In the genomic region with DNA sequence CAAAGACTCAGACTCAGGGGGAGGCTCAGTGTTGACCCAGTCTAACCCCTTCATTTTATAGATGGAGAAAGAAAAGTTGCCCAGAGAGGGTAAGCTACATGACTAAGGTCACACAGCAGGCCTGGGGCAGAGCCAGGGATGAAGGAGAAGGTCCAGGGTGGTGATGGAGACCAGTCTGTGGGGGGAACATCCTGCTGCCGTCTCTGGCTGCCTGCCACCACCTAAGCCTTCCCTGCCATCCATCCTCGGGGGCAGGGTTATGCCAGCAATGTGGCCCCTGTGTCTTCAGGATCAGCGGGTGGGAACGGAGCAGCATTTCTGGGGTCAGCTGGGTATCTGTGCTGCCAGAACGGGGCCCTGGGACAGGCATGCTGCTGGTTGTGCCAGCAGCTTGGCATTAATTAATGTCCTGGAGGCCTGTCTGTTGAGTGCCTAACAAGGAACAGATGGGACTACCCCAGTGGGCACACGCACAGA, we compare ENCODE assay signal across 15 cellular contexts. TPM values are rescaled to one million over a fixed set of nuclear protein-coding genes. Genes with fewer than 3 reads are reported as not detected.
DNase-seq lines count a peak whose midpoint lies in the region; FAIRE-seq and TF ChIP-seq lines count a peak whose summit lies in the region.
"Had no signal": no experiment of that assay in that cellular context is flagged by ENCODE, and none has a peak within 500 bp of the region (broad histone marks: within the 10 kb centered on the region; RNA-seq: fewer than 3 reads in every experiment).

No MANE protein-coding gene starts in this region.

- peak overlapping the region; percentile 65 for H4K91ac ChIP-seq in trophoblast cell (ENCODE audit: low read depth, low read length)

- CTCF ChIA-PET in Caco-2 (lab: Charles Lee) (interaction anchor here (0.6 to 2.1 kb wide), 5 partner anchors 18 to 313 kb away, joined by 3 to 23 read pairs (median 7); a partner anchor contains a TSS), HEK293T (lab: Yijun Ruan, JAX) (interaction anchor here (0.8 kb wide), 1 partner anchor 39 kb away, joined by 4 read pairs; no protein-coding TSS in a partner anchor)

- H3K9me3 Mint-ChIP-seq in Caco-2 (ENCODE audit: unreplicated experiment): no peaks in the 10 kb centered on the region
- H3K9me3 Mint-ChIP-seq: activated T-cell treated with anti-CD3 and anti-CD28 coated beads, Interleukin-2, amount 50 U/mL, for 24 hours; stimulated activated naive CD8-positive, alpha-beta T cell treated with anti-CD3 and anti-CD28 coated beads, Interleukin-15, amount 100 ng/mL, for 72 hours had no signal

- no peak overlapping the region for H3K23ac ChIP-seq in trophoblast cell (ENCODE audit: low read length)

- TF ChIP-seq CTCF in Caco-2 (IDR thresholded peaks at IDR 0.05; ENCODE audit: insufficient read depth in 1 of 2, low read depth in 1 of 2, low read length in 1 of 2, severe bottlenecking in 1 of 2, unreplicated experiment in 1 of 2) (no peak), left ventricle myocardium inferior (IDR thresholded peaks at IDR 0.05; ENCODE audit: borderline replicate concordance) (no peak)

- WGBS in trophoblast cell (ENCODE audit: extremely low coverage, insufficient coverage, insufficient read length): no CpG with 5 or more reads among the region's 6 CpGs

- peak overlapping the region; percentile 89 for H3K4ac ChIP-seq in trophoblast cell (ENCODE audit: low read depth, low read length)

- H3K4me1 ChIP-seq in Caco-2 (peaks cover 57% of the 10 kb centered on the region), left ventricle myocardium inferior (peaks cover 67% of the 10 kb centered on the region), trophoblast cell (ENCODE audit: control insufficient read depth in 1 of 2, insufficient read depth in 2 of 2, low read length in 2 of 2) (peaks cover 66 to 82% of the 10 kb centered on the region in 2 experiments)

- H3K27ac Mint-ChIP-seq in Caco-2 (ENCODE audit: unreplicated experiment): peak overlapping the region; percentile 100
- H3K27ac Mint-ChIP-seq: activated T-cell treated with anti-CD3 and anti-CD28 coated beads, Interleukin-2, amount 50 U/mL, for 24 hours had no signal

- H2BK12ac ChIP-seq in trophoblast cell (ENCODE audit: low read length): peak overlapping the region; percentile 50

- H3K79me1 ChIP-seq in trophoblast cell (ENCODE audit: low read length): peaks cover 67% of the 10 kb centered on the region

- no peak overlapping the region for H2AFZ ChIP-seq in trophoblast cell (ENCODE audit: insufficient read depth, low read length, poor library complexity)

- H4K8ac ChIP-seq in trophoblast cell (ENCODE audit: low read depth, low read length): peak overlapping the region; percentile 43

- peak overlapping the region; percentile 50 for H3K14ac ChIP-seq in trophoblast cell (ENCODE audit: low read length)

- H4K12ac ChIP-seq in trophoblast cell (ENCODE audit: low read depth, low read length): peak overlapping the region; percentile 4

- H3K27ac ChIP-seq in left ventricle myocardium inferior (replicated peaks) (peak overlapping the region; percentile 77), trophoblast cell (ENCODE audit: low read depth, low read length) (peak overlapping the region; percentile 70)

- no peak overlapping the region for H2AK5ac ChIP-seq in trophoblast cell (ENCODE audit: low read length)

- DNase-seq in Caco-2 (no peak), NCI-H69 (lab: John Stamatoyannopoulos, UW) (peak; percentile 29), left ventricle myocardium inferior (no peak), trophoblast cell (no peak), middle frontal gyrus (ENCODE audit: extremely low spot score, low spot score) (no peak), HTR-8/SVneo (ENCODE audit: insufficient read length, low spot score) (no peak), HEK293T (ENCODE audit: extremely low spot score) (no peak), hippocampal formation (lab: John Stamatoyannopoulos, UW) (no peak)
- DNase-seq: activated CD4-positive, alpha-beta T cell treated with anti-CD3 and anti-CD28 coated beads, Interleukin-2, amount 50 U/mL, for 1 hour; activated T-cell treated with anti-CD3 and anti-CD28 coated beads, Interleukin-2, amount 50 U/mL, for 24 hours; MG63; NCI-H2081; nucleus accumbens; stimulated activated naive CD8-positive, alpha-beta T cell treated with anti-CD3 and anti-CD28 coated beads, Interleukin-15, amount 100 ng/mL, for 72 hours had no signal

- peaks cover 72% of the 10 kb centered on the region for H3K79me2 ChIP-seq in trophoblast cell (ENCODE audit: control insufficient read depth, insufficient read depth, low read length, poor library complexity)

- H3K36me3 ChIP-seq in Caco-2 (ENCODE audit: control insufficient read depth, insufficient read depth, low read length) (peaks cover 6% of the 10 kb centered on the region; the same call in 1 of the 2 replicates), left ventricle myocardium inferior (no peaks in the 10 kb centered on the region), trophoblast cell (ENCODE audit: control insufficient read depth in 1 of 2, insufficient read depth in 2 of 2, low read length in 2 of 2) (peaks cover 80 to 89% of the 10 kb centered on the region in 2 experiments)
- H3K36me3 ChIP-seq: left lung, MG63 had no signal

- H3K9me3 ChIP-seq in Caco-2 (no peaks in the 10 kb centered on the region), left ventricle myocardium inferior (replicated peaks) (no peaks in the 10 kb centered on the region), trophoblast cell (ENCODE audit: insufficient read depth, low read depth, low read length) (peaks cover 3% of the 10 kb centered on the region)
- H3K9me3 ChIP-seq: left lung, MG63 had no signal

- H3K4me3 Mint-ChIP-seq in Caco-2 (ENCODE audit: unreplicated experiment): peak overlapping the region; percentile 89
- H3K4me3 Mint-ChIP-seq: activated T-cell treated with anti-CD3 and anti-CD28 coated beads, Interleukin-2, amount 50 U/mL, for 24 hours; stimulated activated naive CD8-positive, alpha-beta T cell treated with anti-CD3 and anti-CD28 coated beads, Interleukin-15, amount 100 ng/mL, for 72 hours had no signal

- no peaks in the 10 kb centered on the region for H3K27me3 ChIP-seq in Caco-2 (replicated peaks; ENCODE audit: control insufficient read depth, insufficient read depth, low read length)
- H3K27me3 ChIP-seq in left ventricle myocardium inferior (ENCODE audit: low read depth): no peaks in the 10 kb centered on the region
- no peaks in the 10 kb centered on the region for H3K27me3 ChIP-seq in trophoblast cell (ENCODE audit: insufficient read depth, low read length)
- H3K27me3 ChIP-seq: MG63 had no signal

- intact Hi-C loops in Caco-2 (cut with micrococcal nuclease; ENCODE audit: unreplicated experiment) (loop anchor here (1.0 to 2.0 kb wide), 2 partner anchors 18 to 39 kb away; a partner anchor contains a TSS), left ventricle myocardium inferior (cut with micrococcal nuclease) (no loop called here)

- peak overlapping the region; percentile 10 for H3K4me2 ChIP-seq in trophoblast cell (ENCODE audit: low read length)

- FAIRE-seq in HTR-8/SVneo (lab: Jason Lieb, UNC): no peak

- TSS peak; percentile 89 for BruUV-seq in Caco-2 (replicated peaks; lab: Mats Ljungman, UMichigan)

- no peak overlapping the region for H3K9ac ChIP-seq in trophoblast cell (ENCODE audit: low read length)

- POLR2A ChIA-PET in Caco-2 (lab: Charles Lee) (interaction anchor here (0.5 to 1.9 kb wide), 6 partner anchors 18 to 405 kb away, joined by 3 to 15 read pairs (median 5); a partner anchor contains a TSS), HEK293T (lab: Yijun Ruan, JAX) (no interaction called here)

- peak overlapping the region; percentile 73 for H2BK5ac ChIP-seq in trophoblast cell (ENCODE audit: low read depth, low read length, poor library complexity)

- H3K18ac ChIP-seq in trophoblast cell (ENCODE audit: low read length): peak overlapping the region; percentile 73

- H3K36me3 Mint-ChIP-seq in Caco-2 (ENCODE audit: insufficient read depth, unreplicated experiment): peaks cover 40% of the 10 kb centered on the region

- H3K4me3 ChIP-seq in Caco-2 (ENCODE audit: low read depth, low read length) (no peak overlapping the region), left ventricle myocardium inferior (peak overlapping the region; percentile 69), trophoblast cell (ENCODE audit: low read depth, low read length) (no peak overlapping the region)
- H3K4me3 ChIP-seq: MG63 had no signal

- no peaks in the 10 kb centered on the region for H3K27me3 Mint-ChIP-seq in Caco-2 (ENCODE audit: insufficient read depth, unreplicated experiment)
- H3K27me3 Mint-ChIP-seq: activated T-cell treated with anti-CD3 and anti-CD28 coated beads, Interleukin-2, amount 50 U/mL, for 24 hours; stimulated activated naive CD8-positive, alpha-beta T cell treated with anti-CD3 and anti-CD28 coated beads, Interleukin-15, amount 100 ng/mL, for 72 hours had no signal

- H2BK120ac ChIP-seq in trophoblast cell (ENCODE audit: insufficient read depth, low read length, poor library complexity): peak overlapping the region; percentile 1

- H3K4me1 Mint-ChIP-seq in Caco-2 (ENCODE audit: low read depth, unreplicated experiment): peaks cover 52% of the 10 kb centered on the region

TF ChIP-seq in HEK293T, 16 proteins besides CTCF, POLR2A, EP300 and RAD21:
- TF ChIP-seq HDGF (IDR thresholded peaks at IDR 0.05; ENCODE audit: borderline replicate concordance) (no peak), NFRKB (IDR thresholded peaks at IDR 0.05) (no peak), ZNF384 (IDR thresholded peaks at IDR 0.05) (no peak), ARNT (IDR thresholded peaks at IDR 0.05) (no peak), FOXA1 (IDR thresholded peaks at IDR 0.05) (no peak)

RNA-seq across cellular contexts. Expression of a gene that starts 5.5 kb away (rescaled TPM):
- total RNA-seq in Caco-2 (2022) (111 and 122 TPM in 2 replicates), left ventricle myocardium inferior (10.0 TPM)
- polyA plus RNA-seq in trophoblast cell (2013): 407 and 429 TPM in 2 replicates

RNA-seq across cellular contexts. Expression of a gene that starts 18.3 kb away (rescaled TPM):
- total RNA-seq in Caco-2 (2022): 100 and 102 TPM in 2 replicates
- total RNA-seq in left ventricle myocardium inferior: 47.6 TPM
- 49.8 and 50.6 TPM in 2 replicates for polyA plus RNA-seq in trophoblast cell (2013)

RNA-seq across cellular contexts. Expression of a gene that starts 33.5 kb away (rescaled TPM):
- 50.9 and 54.2 TPM in 2 replicates for total RNA-seq in Caco-2 (2022)
- 234 TPM for total RNA-seq in left ventricle myocardium inferior
- 21.2 and 21.9 TPM in 2 replicates for polyA plus RNA-seq in trophoblast cell (2013)

RNA-seq across cellular contexts. Expression of a gene that starts 33.6 kb away (rescaled TPM):
- total RNA-seq in Caco-2 (2022): 98.3 and 103 TPM in 2 replicates
- total RNA-seq in left ventricle myocardium inferior: 43.2 TPM
- polyA plus RNA-seq in trophoblast cell (2013): 36.7 and 38.3 TPM in 2 replicates

RNA-seq across cellular contexts. Expression of a gene that starts 55.6 kb away (rescaled TPM):
- total RNA-seq in Caco-2 (2022): 9.1 and 11.8 TPM in 2 replicates
- total RNA-seq in left ventricle myocardium inferior: 11.3 TPM
- 7.7 and 8.5 TPM in 2 replicates for polyA plus RNA-seq in trophoblast cell (2013)

Comparison
In these comparisons a context has a peak if more than half of its experiments do, and no peak if none do; other contexts are left out.
1. RNA of a gene that starts 5.5 kb away (total RNA-seq): 111 to 122 TPM in Caco-2; 10.0 TPM in left ventricle myocardium inferior (single experiment); every median in the first group is over 10 times any median in the second.